ENCODE assay signal across 28 cellular contexts in genomic region chr1:59322394-59323179, GRCh38.
"Had no signal": no experiment of that assay in that cellular context is flagged by ENCODE, and none has a peak within 500 bp of the region (broad histone marks: within the 10 kb centered on the region; RNA-seq: fewer than 3 reads in every experiment).

No MANE protein-coding gene starts in this region.

- H3K27ac Mint-ChIP-seq: activated CD4-positive, alpha-beta T cell treated with anti-CD3 and anti-CD28 coated beads for 36 hours; activated CD4-positive, alpha-beta T cell treated with anti-CD3 and anti-CD28 coated beads, Interleukin-2, amount 10 ng/mL, durations not matched to agents 7 days and 5 days; activated CD8-positive, alpha-beta T cell treated with anti-CD3 and anti-CD28 coated beads, Interleukin-2, amount 10 ng/mL, durations not matched to agents 7 days and 5 days; activated naive CD4-positive, alpha-beta T cell treated with anti-CD3 and anti-CD28 coated beads, Interleukin-2, amount 10 ng/mL, durations not matched to agents 7 days and 5 days; activated naive CD8-positive, alpha-beta T cell; activated naive CD8-positive, alpha-beta T cell treated with anti-CD3 and anti-CD28 coated beads, Interleukin-2, amount 50 U/mL, for 24 hours; activated T-helper 1 cell treated with anti-CD3 and anti-CD28 coated beads, Interleukin-12 subunit alpha, Interleukin-12 subunit beta, Interleukin-2, Interleukin-4 antibody, amounts not matched to agents 30 ng/mL and 10 ng/mL and 1 ng/mL, durations not matched to agents 14 hours and 24 hours and 36 hours; T-helper 1 cell treated with Interleukin-12 subunit alpha and Interleukin-12 subunit beta and Interleukin-4 antibody, amounts not matched to agents 30 μg/mL and 1 μg/mL, for 36 hours; T-helper 2 cell treated with Interferon-gamma antibody and Interleukin-4, amounts not matched to agents 5 μg/mL and 100 μg/mL, for 36 hours; WTC11 had no signal

- H3K27me3 Mint-ChIP-seq: activated CD4-positive, alpha-beta T cell treated with anti-CD3 and anti-CD28 coated beads for 36 hours; activated CD4-positive, alpha-beta T cell treated with anti-CD3 and anti-CD28 coated beads, Interleukin-2, amount 10 ng/mL, durations not matched to agents 7 days and 5 days; activated naive CD4-positive, alpha-beta T cell treated with anti-CD3 and anti-CD28 coated beads, Interleukin-2, amount 10 ng/mL, durations not matched to agents 7 days and 5 days; activated naive CD8-positive, alpha-beta T cell; activated naive CD8-positive, alpha-beta T cell treated with anti-CD3 and anti-CD28 coated beads, Interleukin-2, amount 50 U/mL, for 24 hours had no signal

- H3K4me3 ChIP-seq: K562, SJCRH30 had no signal

- H3K4me1 Mint-ChIP-seq: activated CD4-positive, alpha-beta T cell treated with anti-CD3 and anti-CD28 coated beads for 36 hours; activated naive CD8-positive, alpha-beta T cell treated with anti-CD3 and anti-CD28 coated beads, Interleukin-2, amount 50 U/mL, for 24 hours had no signal

- H3K4me2 ChIP-seq: SK-N-SH had no signal

- H3K4me3 Mint-ChIP-seq: activated CD4-positive, alpha-beta T cell treated with anti-CD3 and anti-CD28 coated beads for 36 hours; activated CD4-positive, alpha-beta T cell treated with anti-CD3 and anti-CD28 coated beads, Interleukin-2, amount 10 ng/mL, durations not matched to agents 7 days and 5 days; activated CD8-positive, alpha-beta T cell treated with anti-CD3 and anti-CD28 coated beads, Interleukin-2, amount 10 ng/mL, durations not matched to agents 7 days and 5 days; activated naive CD4-positive, alpha-beta T cell treated with anti-CD3 and anti-CD28 coated beads, Interleukin-2, amount 10 ng/mL, durations not matched to agents 7 days and 5 days; activated naive CD8-positive, alpha-beta T cell; activated naive CD8-positive, alpha-beta T cell treated with anti-CD3 and anti-CD28 coated beads, Interleukin-2, amount 50 U/mL, for 24 hours; activated T-cell treated with anti-CD3 and anti-CD28 coated beads, Interleukin-2, amount 50 U/mL, for 4 hours; activated T-helper 1 cell treated with anti-CD3 and anti-CD28 coated beads, Interleukin-12 subunit alpha, Interleukin-12 subunit beta, Interleukin-2, Interleukin-4 antibody, amounts not matched to agents 30 ng/mL and 10 ng/mL and 1 ng/mL, durations not matched to agents 14 hours and 24 hours and 36 hours; T-helper 1 cell treated with Interleukin-12 subunit alpha and Interleukin-12 subunit beta and Interleukin-4 antibody, amounts not matched to agents 30 μg/mL and 1 μg/mL, for 36 hours; T-helper 2 cell treated with Interferon-gamma antibody and Interleukin-4, amounts not matched to agents 5 μg/mL and 100 μg/mL, for 36 hours; WTC11 had no signal

- H3K36me3 ChIP-seq: brain microvascular endothelial cell, SJCRH30 had no signal

- H3K9me3 Mint-ChIP-seq: activated naive CD4-positive, alpha-beta T cell treated with anti-CD3 and anti-CD28 coated beads, Interleukin-2, amount 10 ng/mL, durations not matched to agents 7 days and 5 days; activated T-cell treated with anti-CD3 and anti-CD28 coated beads, Interleukin-2, amount 50 U/mL, for 4 hours had no signal

- H3K27me3 ChIP-seq: brain microvascular endothelial cell, SJCRH30 had no signal

- DNase-seq: activated CD4-positive, alpha-beta T cell treated with anti-CD3 and anti-CD28 coated beads for 36 hours; activated CD4-positive, alpha-beta T cell treated with anti-CD3 and anti-CD28 coated beads, Interleukin-2, amount 10 ng/mL, durations not matched to agents 7 days and 5 days; activated CD4-positive, alpha-beta T cell treated with anti-CD3 and anti-CD28 coated beads, Interleukin-2, amount 50 U/mL, for 48 hours; activated CD8-positive, alpha-beta T cell treated with anti-CD3 and anti-CD28 coated beads, Interleukin-2, amount 10 ng/mL, durations not matched to agents 7 days and 5 days; activated naive CD4-positive, alpha-beta T cell treated with anti-CD3 and anti-CD28 coated beads, Interleukin-2, amount 10 ng/mL, durations not matched to agents 7 days and 5 days; activated naive CD8-positive, alpha-beta T cell treated with anti-CD3 and anti-CD28 coated beads, Interleukin-2, amount 50 U/mL, for 24 hours; activated T-cell treated with anti-CD3 and anti-CD28 coated beads, Interleukin-2, amount 50 U/mL, for 4 hours; brain microvascular endothelial cell; central memory CD4-positive, alpha-beta T cell; NCI-H1092 treated with DMSO at 0.1 percent for 48 hours; NCI-H1417; NCI-H146; NCI-H187; NCI-H2029 treated with DMSO at 0.1 percent for 48 hours; NCI-H2171 treated with DMSO at 0.1 percent for 48 hours; NCI-H2227 treated with DMSO at 0.1 percent for 48 hours; NCI-H446; NCI-H510A treated with DMSO at 0.1 percent for 48 hours; NCI-H69; SHP77; SJCRH30; SK-N-SH had no signal

- H3K9me3 ChIP-seq: SK-N-SH had no signal

- H3K27ac ChIP-seq: brain microvascular endothelial cell, SJCRH30 had no signal

- H3K9ac ChIP-seq: SK-N-SH had no signal
